Comparison of ENCODE assay signal across 24 cellular contexts in genomic region chr2:230179086-230179485, GRCh38. TPM values are rescaled to one million over a fixed set of nuclear protein-coding genes. Genes with fewer than 3 reads are reported as not detected.
A peak's percentile ranks its signal among the peaks of the same experiment; 100 is the strongest.
DNase-seq lines count a peak whose midpoint lies in the region; ATAC-seq and TF ChIP-seq lines count a peak whose summit lies in the region.
"Had no signal": no experiment of that assay in that cellular context is flagged by ENCODE, and none has a peak within 500 bp of the region (broad histone marks: within the 10 kb centered on the region; RNA-seq: fewer than 3 reads in every experiment).

No MANE protein-coding gene starts in this region.

- H4K91ac ChIP-seq in neuronal stem cell (ENCODE audit: low read depth, low read length, poor library complexity), result no peak overlapping the region

- ATAC-seq in CD4-positive, CD25-positive, alpha-beta regulatory T cell (ENCODE audit: low read depth in 2 of 2), result no peak
- ATAC-seq in T-helper 17 cell, result no peak
- ATAC-seq: HepG2, K562 had no signal

- H3K4me1 ChIP-seq in CD4-positive, CD25-positive, alpha-beta regulatory T cell (ENCODE audit: control insufficient read depth, insufficient read depth, low read length, poor library complexity, severe bottlenecking), result no peaks in the 10 kb centered on the region
- H3K4me1 ChIP-seq in endodermal cell (ENCODE audit: control insufficient read depth, insufficient read depth, low read length) (no peaks in the 10 kb centered on the region), neuronal stem cell (ENCODE audit: control insufficient read depth in 2 of 2, insufficient read depth in 1 of 2, low read depth in 1 of 2, low read length in 2 of 2) (peaks cover 6% of the 10 kb centered on the region in 2 donors)

- DNase-seq in CD4-positive, CD25-positive, alpha-beta regulatory T cell, result no peak
- DNase-seq in T-helper 17 cell, result no peak
- DNase-seq in endodermal cell, result no peak
- DNase-seq in neuronal stem cell (ENCODE audit: low spot score), result no peak
- no peak for DNase-seq in NCI-H2227 (lab: John Stamatoyannopoulos, UW; ENCODE audit: unreplicated experiment)
- no peak for DNase-seq in NCI-H1105 (lab: John Stamatoyannopoulos, UW)
- DNase-seq in SHP77 treated with DMSO at 0.1 percent for 48 hours (lab: John Stamatoyannopoulos, UW), result no peak
- DNase-seq: EL, GF-D8, MG63, NCI-H1417 treated with DMSO at 0.1 percent for 48 hours, NCI-H187 treated with DMSO at 0.1 percent for 48 hours, NCI-H2107, NCI-H2227 treated with DMSO at 0.1 percent for 48 hours, NCI-H510A, PC-9, RPMI8226, SHP77 had no signal

- H2AK5ac ChIP-seq in neuronal stem cell (ENCODE audit: low read depth, low read length), result no peak overlapping the region

- no peaks in the 10 kb centered on the region for H3K9me3 ChIP-seq in CD4-positive, CD25-positive, alpha-beta regulatory T cell (ENCODE audit: control insufficient read depth in 2 of 2, low read length in 2 of 2)
- no peaks in the 10 kb centered on the region for H3K9me3 ChIP-seq in T-helper 17 cell (ENCODE audit: control insufficient read depth, low read length, poor library complexity, severe bottlenecking)
- H3K9me3 ChIP-seq in endodermal cell (ENCODE audit: control insufficient read depth, low read length), result no peaks in the 10 kb centered on the region
- peaks cover 0 to 4% of the 10 kb centered on the region in 2 donors for H3K9me3 ChIP-seq in neuronal stem cell (replicated peaks in 1 of 2; ENCODE audit: control insufficient read depth in 2 of 2, insufficient read depth in 1 of 2, low read depth in 1 of 2, low read length in 2 of 2)
- H3K9me3 ChIP-seq: MG63 had no signal

- no peaks in the 10 kb centered on the region for H3K27me3 Mint-ChIP-seq in CD4-positive, CD25-positive, alpha-beta regulatory T cell
- H3K27me3 Mint-ChIP-seq in T-helper 17 cell (no peaks in the 10 kb centered on the region), endodermal cell (ENCODE audit: insufficient read depth) (peaks cover 2% of the 10 kb centered on the region)

- H3K27me3 ChIP-seq in CD4-positive, CD25-positive, alpha-beta regulatory T cell (ENCODE audit: control insufficient read depth, insufficient read depth, low read length), result no peaks in the 10 kb centered on the region
- H3K27me3 ChIP-seq in endodermal cell (ENCODE audit: control insufficient read depth, insufficient read depth, low read length, poor library complexity, severe bottlenecking) (no peaks in the 10 kb centered on the region), neuronal stem cell (ENCODE audit: control insufficient read depth in 3 of 3, insufficient read depth in 3 of 3, low read depth in 1 of 3, low read length in 3 of 3) (no peaks in the 10 kb centered on the region)
- H3K27me3 ChIP-seq: MG63 had no signal

- H4K8ac ChIP-seq in neuronal stem cell (ENCODE audit: low read depth, low read length), result no peak overlapping the region

- H3K4me3 ChIP-seq in CD4-positive, CD25-positive, alpha-beta regulatory T cell (ENCODE audit: low read depth, low read length), result no peak overlapping the region
- H3K4me3 ChIP-seq in endodermal cell (ENCODE audit: low read length), result no peak overlapping the region
- H3K4me3 ChIP-seq in neuronal stem cell (ENCODE audit: low read length in 2 of 2), result no peak overlapping the region
- H3K4me3 ChIP-seq: K562, MG63, PC-9, SK-N-MC had no signal

- no peak overlapping the region for H3K27ac ChIP-seq in CD4-positive, CD25-positive, alpha-beta regulatory T cell (ENCODE audit: insufficient read depth, low read length, poor library complexity, severe bottlenecking)
- H3K27ac ChIP-seq in endodermal cell (ENCODE audit: low read depth, low read length), result peak overlapping the region; percentile 80
- no peak overlapping the region for H3K27ac ChIP-seq in neuronal stem cell (replicated peaks; ENCODE audit: low read length)
- H3K27ac ChIP-seq: C4-2B, HL-60, PC-9, SK-N-MC had no signal

- no peak overlapping the region for H2BK15ac ChIP-seq in neuronal stem cell (ENCODE audit: low read length)

- peak overlapping the region; percentile 26 for H2AFZ ChIP-seq in neuronal stem cell (ENCODE audit: low read length)
- H2AFZ ChIP-seq: PC-9 had no signal

- H3K4me3 Mint-ChIP-seq in CD4-positive, CD25-positive, alpha-beta regulatory T cell, result no peak overlapping the region
- H3K4me3 Mint-ChIP-seq in T-helper 17 cell (no peak overlapping the region), endodermal cell (no peak overlapping the region)

- H3K4ac ChIP-seq in neuronal stem cell (ENCODE audit: low read length), result no peak overlapping the region

- no peak overlapping the region for H2BK12ac ChIP-seq in neuronal stem cell (ENCODE audit: low read length)

- no peak overlapping the region for H3K23ac ChIP-seq in neuronal stem cell (ENCODE audit: low read depth, low read length, poor library complexity)

- WGBS in endodermal cell (ENCODE audit: insufficient coverage in 1 of 2, insufficient read length in 1 of 2), 2 experiments, result 90 to 95% methylated on average over 2 to 6 of the region's 6 CpGs
- WGBS in neuronal stem cell (ENCODE audit: extremely low coverage in 2 of 2, insufficient read length in 2 of 2, insufficient replicate concordance in 1 of 2), 2 donors, result no CpG with 5 or more reads among the region's 6 CpGs

- peaks cover 0 to 2% (median 0%) of the 10 kb centered on the region in 7 donors for H3K9me3 Mint-ChIP-seq in CD4-positive, CD25-positive, alpha-beta regulatory T cell
- H3K9me3 Mint-ChIP-seq in endodermal cell, result peaks cover 6% of the 10 kb centered on the region

- H3K9ac ChIP-seq in endodermal cell (ENCODE audit: extremely low read depth, low read length, poor library complexity, severe bottlenecking) (no peak overlapping the region), neuronal stem cell (ENCODE audit: low read depth, low read length, poor library complexity) (no peak overlapping the region)

- H3K36me3 ChIP-seq in CD4-positive, CD25-positive, alpha-beta regulatory T cell (ENCODE audit: control insufficient read depth, insufficient read depth, low read length), result peaks cover 97% of the 10 kb centered on the region
- no peaks in the 10 kb centered on the region for H3K36me3 ChIP-seq in endodermal cell (ENCODE audit: control insufficient read depth, insufficient read depth, low read length)
- peaks cover 0 to 1% of the 10 kb centered on the region in 2 donors for H3K36me3 ChIP-seq in neuronal stem cell (replicated peaks in 1 of 2; ENCODE audit: control insufficient read depth in 2 of 2, insufficient read depth in 2 of 2, low read length in 2 of 2)
- H3K36me3 ChIP-seq: MG63 had no signal

- no peak overlapping the region for H2BK120ac ChIP-seq in neuronal stem cell (ENCODE audit: low read depth, low read length)

- H3K79me1 ChIP-seq in neuronal stem cell (ENCODE audit: low read depth, low read length), result no peaks in the 10 kb centered on the region

- H3K18ac ChIP-seq in neuronal stem cell (ENCODE audit: low read length), result no peak overlapping the region

- peak overlapping the region; percentile 63 for H2BK5ac ChIP-seq in neuronal stem cell (ENCODE audit: low read length)

- no peak for TF ChIP-seq CTCF in endodermal cell (conservative IDR thresholded peaks at IDR 0.05)

- peaks cover 75% of the 10 kb centered on the region for H3K36me3 Mint-ChIP-seq in CD4-positive, CD25-positive, alpha-beta regulatory T cell
- peaks cover 26% of the 10 kb centered on the region for H3K36me3 Mint-ChIP-seq in T-helper 17 cell (ENCODE audit: low read depth)
- no peaks in the 10 kb centered on the region for H3K36me3 Mint-ChIP-seq in endodermal cell (ENCODE audit: low read depth)

- no peak overlapping the region for H3K4me2 ChIP-seq in neuronal stem cell (ENCODE audit: insufficient read depth, low read length, poor library complexity, severe bottlenecking)
- H3K4me2 ChIP-seq: PC-9 had no signal

- peaks cover 0 to 7% (median 6%) of the 10 kb centered on the region in 4 donors for H3K4me1 Mint-ChIP-seq in CD4-positive, CD25-positive, alpha-beta regulatory T cell
- H3K4me1 Mint-ChIP-seq in T-helper 17 cell, result peaks cover 10% of the 10 kb centered on the region
- peaks cover 10% of the 10 kb centered on the region for H3K4me1 Mint-ChIP-seq in endodermal cell

- H3K14ac ChIP-seq in neuronal stem cell (ENCODE audit: low read length), result no peak overlapping the region

- H3K27ac Mint-ChIP-seq in CD4-positive, CD25-positive, alpha-beta regulatory T cell, result peak overlapping the region in 2 of 3 donors; percentile 26 to 47
- peak overlapping the region; percentile 51 for H3K27ac Mint-ChIP-seq in T-helper 17 cell
- H3K27ac Mint-ChIP-seq in endodermal cell, result no peak overlapping the region

RNA-seq across cellular contexts. Expression of gene SP110, which starts 40.7 kb away (rescaled TPM):
- 118 TPM for total RNA-seq in CD4-positive, CD25-positive, alpha-beta regulatory T cell
- 100 to 1,000 TPM in 1 of 4 donors, 10 to 100 TPM in 3; 74.5 to 131 (median 87.1) TPM for polyA plus RNA-seq in CD4-positive, CD25-positive, alpha-beta regulatory T cell
- total RNA-seq in T-helper 17 cell, result 10 to 100 TPM; 72.5 to 77.1 TPM
- total RNA-seq in endodermal cell, result 1 to 10 TPM in 1 of 2 donors, under 1 TPM in 1; 0.49 to 1.2 TPM
- polyA plus RNA-seq in endodermal cell (2013, experiment 1 of 2), result 2.9 TPM
- 2.2 TPM for polyA plus RNA-seq in endodermal cell (2013, experiment 2 of 2)
- polyA plus RNA-seq in neuronal stem cell (2013, experiment 1 of 2), result 1.7 TPM
- polyA plus RNA-seq in neuronal stem cell (2013, experiment 2 of 2), result 1.5 TPM

RNA-seq across cellular contexts. Expression of gene SP140, which starts 46.5 kb away (rescaled TPM):
- total RNA-seq in CD4-positive, CD25-positive, alpha-beta regulatory T cell, result 100 TPM
- 10 to 100 TPM; 22.4 to 35.4 (median 28.2) TPM for polyA plus RNA-seq in CD4-positive, CD25-positive, alpha-beta regulatory T cell
- 10 to 100 TPM; 67.2 to 68.2 TPM for total RNA-seq in T-helper 17 cell
- not detected for total RNA-seq in endodermal cell
- polyA plus RNA-seq in endodermal cell (2013, experiment 1 of 2), result 0.14 TPM
- polyA plus RNA-seq in endodermal cell (2013, experiment 2 of 2), result not detected
- polyA plus RNA-seq in neuronal stem cell (2013, experiment 1 of 2), result 0.06 TPM
- polyA plus RNA-seq in neuronal stem cell (2013, experiment 2 of 2), result 0.04 TPM
- total RNA-seq: HT-29 had no signal

Comparison
In these comparisons a context has a peak if more than half of its experiments do, and no peak if none do; other contexts are left out.
1. RNA of gene SP110, which starts 40.7 kb away (total RNA-seq): 118 TPM in CD4-positive, CD25-positive, alpha-beta regulatory T cell (single experiment) and 72.5 to 77.1 TPM in T-helper 17 cell; 0.49 to 1.2 TPM in endodermal cell; every median in the first group is over 10 times any median in the second.
2. RNA of gene SP140, which starts 46.5 kb away (total RNA-seq): 100 TPM in CD4-positive, CD25-positive, alpha-beta regulatory T cell (single experiment) and 67.2 to 68.2 TPM in T-helper 17 cell; not detected in endodermal cell; every median in the first group is over 10 times any median in the second.